ENCODE assay signal across 17 cellular contexts in the genomic region with DNA sequence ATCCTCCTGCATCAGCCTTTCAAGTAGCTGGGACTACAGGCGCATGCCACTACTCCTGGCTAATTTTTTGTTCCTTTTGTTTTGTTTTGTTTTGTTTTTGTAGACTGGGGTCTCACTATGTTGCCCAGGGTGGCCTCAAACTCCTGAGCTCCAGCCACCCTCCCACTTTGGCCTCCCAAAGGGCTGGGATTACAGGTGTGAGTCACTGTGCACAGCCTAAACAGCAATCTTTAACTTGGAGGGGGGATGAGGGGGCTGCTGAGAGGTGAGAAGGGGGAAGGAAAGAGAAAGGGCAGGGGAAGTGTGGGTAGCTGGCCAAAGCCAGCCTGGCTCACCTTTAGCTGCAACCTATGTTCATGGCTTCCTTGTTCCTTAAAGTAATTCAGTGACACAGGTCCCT.
DNase-seq lines count a peak whose midpoint lies in the region; ATAC-seq lines count a peak whose summit lies in the region.
"Had no signal": no experiment of that assay in that cellular context is flagged by ENCODE, and none has a peak within 500 bp of the region (broad histone marks: within the 10 kb centered on the region; RNA-seq: fewer than 3 reads in every experiment).

No MANE protein-coding gene starts in this region.

- H3K4me1 Mint-ChIP-seq in activated T-cell treated with anti-CD3 and anti-CD28 coated beads, Interleukin-2, amount 50 U/mL, for 72 hours (ENCODE audit: low read depth): peaks cover 13% of the 10 kb centered on the region
- H3K4me1 Mint-ChIP-seq in T-helper 17 cell: peaks cover 4% of the 10 kb centered on the region
- peaks cover 16 to 20% of the 10 kb centered on the region in 2 donors for H3K4me1 Mint-ChIP-seq in immature natural killer cell
- peaks cover 19% of the 10 kb centered on the region for H3K4me1 Mint-ChIP-seq in stimulated activated effector memory CD8-positive, alpha-beta T cell treated with anti-CD3 and anti-CD28 coated beads, Interleukin-12 subunit alpha, Interleukin-12 subunit beta, amount 100 ng/mL, for 72 hours
- H3K4me1 Mint-ChIP-seq in stimulated activated naive CD8-positive, alpha-beta T cell treated with anti-CD3 and anti-CD28 coated beads, Interleukin-15, amount 100 ng/mL, for 72 hours: peaks cover 19% of the 10 kb centered on the region
- no peaks in the 10 kb centered on the region for H3K4me1 Mint-ChIP-seq in activated T-helper 2 cell treated with anti-CD3 and anti-CD28 coated beads, Interferon-gamma antibody, Interleukin-2, Interleukin-4, amounts not matched to agents 10 μg/mL and 5 μg/mL and 100 μg/mL, durations not matched to agents 14 hours and 24 hours and 36 hours (ENCODE audit: low read depth)

- no peaks in the 10 kb centered on the region for H3K27me3 Mint-ChIP-seq in activated T-cell treated with anti-CD3 and anti-CD28 coated beads, Interleukin-2, amount 50 U/mL, for 72 hours (ENCODE audit: low read depth)
- no peaks in the 10 kb centered on the region for H3K27me3 Mint-ChIP-seq in T-helper 17 cell
- H3K27me3 Mint-ChIP-seq in immature natural killer cell (ENCODE audit: low read depth in 3 of 3): peaks cover 2 to 7% (median 5%) of the 10 kb centered on the region in 3 donors
- H3K27me3 Mint-ChIP-seq in stimulated activated naive CD8-positive, alpha-beta T cell treated with anti-CD3 and anti-CD28 coated beads, Interleukin-15, amount 100 ng/mL, for 72 hours: no peaks in the 10 kb centered on the region
- H3K27me3 Mint-ChIP-seq in activated T-helper 2 cell treated with anti-CD3 and anti-CD28 coated beads, Interferon-gamma antibody, Interleukin-2, Interleukin-4, amounts not matched to agents 10 μg/mL and 5 μg/mL and 100 μg/mL, durations not matched to agents 14 hours and 24 hours and 36 hours (ENCODE audit: low read depth): no peaks in the 10 kb centered on the region

- intact Hi-C loops in activated T-helper 2 cell treated with anti-CD3 and anti-CD28 coated beads, Interferon-gamma antibody, Interleukin-2, Interleukin-4, amounts not matched to agents 10 μg/mL and 5 μg/mL and 100 μg/mL, durations not matched to agents 14 hours and 24 hours and 36 hours (cut with micrococcal nuclease): no loop called here

- no peak for ATAC-seq in activated T-cell treated with anti-CD3 and anti-CD28 coated beads, Interleukin-2, amount 50 U/mL, for 72 hours (replicated peaks in 1 of 2)
- no peak for ATAC-seq in T-helper 17 cell
- no peak for ATAC-seq in stimulated activated effector memory CD8-positive, alpha-beta T cell treated with anti-CD3 and anti-CD28 coated beads, Interleukin-12 subunit alpha, Interleukin-12 subunit beta, amount 100 ng/mL, for 72 hours
- ATAC-seq in stimulated activated naive CD8-positive, alpha-beta T cell treated with anti-CD3 and anti-CD28 coated beads, Interleukin-15, amount 100 ng/mL, for 72 hours: no peak
- ATAC-seq: GM12878 had no signal

- H3K36me3 Mint-ChIP-seq in activated T-cell treated with anti-CD3 and anti-CD28 coated beads, Interleukin-2, amount 50 U/mL, for 72 hours (ENCODE audit: insufficient read depth in 2 of 2): peaks cover 0 to 1% of the 10 kb centered on the region in 2 donors
- H3K36me3 Mint-ChIP-seq in T-helper 17 cell (ENCODE audit: low read depth): no peaks in the 10 kb centered on the region
- peaks cover 0 to 11% (median 0%) of the 10 kb centered on the region in 3 donors for H3K36me3 Mint-ChIP-seq in immature natural killer cell
- H3K36me3 Mint-ChIP-seq in stimulated activated effector memory CD8-positive, alpha-beta T cell treated with anti-CD3 and anti-CD28 coated beads, Interleukin-12 subunit alpha, Interleukin-12 subunit beta, amount 100 ng/mL, for 72 hours: peaks cover 64% of the 10 kb centered on the region
- H3K36me3 Mint-ChIP-seq in activated T-helper 2 cell treated with anti-CD3 and anti-CD28 coated beads, Interferon-gamma antibody, Interleukin-2, Interleukin-4, amounts not matched to agents 10 μg/mL and 5 μg/mL and 100 μg/mL, durations not matched to agents 14 hours and 24 hours and 36 hours (ENCODE audit: low read depth): peaks cover 6% of the 10 kb centered on the region

- H3K27ac Mint-ChIP-seq in activated T-cell treated with anti-CD3 and anti-CD28 coated beads, Interleukin-2, amount 50 U/mL, for 72 hours: peak overlapping the region; percentile 14
- peak overlapping the region; percentile 68 for H3K27ac Mint-ChIP-seq in T-helper 17 cell
- peak overlapping the region in 4 of 6 donors; percentile 46 to 77 (median 52) for H3K27ac Mint-ChIP-seq in immature natural killer cell
- peak overlapping the region; percentile 72 for H3K27ac Mint-ChIP-seq in stimulated activated effector memory CD8-positive, alpha-beta T cell treated with anti-CD3 and anti-CD28 coated beads, Interleukin-12 subunit alpha, Interleukin-12 subunit beta, amount 100 ng/mL, for 72 hours
- H3K27ac Mint-ChIP-seq in stimulated activated naive CD8-positive, alpha-beta T cell treated with anti-CD3 and anti-CD28 coated beads, Interleukin-15, amount 100 ng/mL, for 72 hours: peak overlapping the region in 1 of 2 donors; percentile 7
- H3K27ac Mint-ChIP-seq in activated T-helper 2 cell treated with anti-CD3 and anti-CD28 coated beads, Interferon-gamma antibody, Interleukin-2, Interleukin-4, amounts not matched to agents 10 μg/mL and 5 μg/mL and 100 μg/mL, durations not matched to agents 14 hours and 24 hours and 36 hours: no peak overlapping the region

- no peak for DNase-seq in activated T-cell treated with anti-CD3 and anti-CD28 coated beads, Interleukin-2, amount 50 U/mL, for 72 hours
- DNase-seq in activated T-cell treated with anti-CD3 and anti-CD28 coated beads, Interleukin-2, amount 50 U/mL, for 48 hours: no peak
- DNase-seq in T-helper 17 cell (no peak), immature natural killer cell (no peak), kidney glomerular epithelial cell (lab: John Stamatoyannopoulos, UW) (no peak)
- DNase-seq in stimulated activated effector memory CD8-positive, alpha-beta T cell treated with anti-CD3 and anti-CD28 coated beads, Interleukin-12 subunit alpha, Interleukin-12 subunit beta, amount 100 ng/mL, for 72 hours (ENCODE audit: low spot score in 2 of 2): no peak
- DNase-seq in stimulated activated naive CD8-positive, alpha-beta T cell treated with anti-CD3 and anti-CD28 coated beads, Interleukin-15, amount 100 ng/mL, for 72 hours: no peak
- no peak for DNase-seq in activated T-helper 2 cell treated with anti-CD3 and anti-CD28 coated beads, Interferon-gamma antibody, Interleukin-2, Interleukin-4, amounts not matched to agents 10 μg/mL and 5 μg/mL and 100 μg/mL, durations not matched to agents 14 hours and 24 hours and 36 hours (ENCODE audit: low spot score)
- DNase-seq: DMS53; H9; NCI-H1436 treated with DMSO at 0.1 percent for 48 hours; NCI-H226; NCI-H526 treated with DMSO at 0.1 percent for 48 hours; NK-92 treated with Interleukin-12 subunit alpha and Interleukin-12 subunit beta, amount 100 ng/mL, for 24 hours; OCI-M1 had no signal

- H3K9me3 Mint-ChIP-seq in activated T-cell treated with anti-CD3 and anti-CD28 coated beads, Interleukin-2, amount 50 U/mL, for 72 hours: no peaks in the 10 kb centered on the region
- H3K9me3 Mint-ChIP-seq in immature natural killer cell: no peaks in the 10 kb centered on the region
- H3K9me3 Mint-ChIP-seq in stimulated activated effector memory CD8-positive, alpha-beta T cell treated with anti-CD3 and anti-CD28 coated beads, Interleukin-12 subunit alpha, Interleukin-12 subunit beta, amount 100 ng/mL, for 72 hours: no peaks in the 10 kb centered on the region
- H3K9me3 Mint-ChIP-seq in stimulated activated naive CD8-positive, alpha-beta T cell treated with anti-CD3 and anti-CD28 coated beads, Interleukin-15, amount 100 ng/mL, for 72 hours: no peaks in the 10 kb centered on the region
- H3K9me3 Mint-ChIP-seq in activated T-helper 2 cell treated with anti-CD3 and anti-CD28 coated beads, Interferon-gamma antibody, Interleukin-2, Interleukin-4, amounts not matched to agents 10 μg/mL and 5 μg/mL and 100 μg/mL, durations not matched to agents 14 hours and 24 hours and 36 hours: no peaks in the 10 kb centered on the region
- H3K9me3 Mint-ChIP-seq: H9 had no signal

- no peaks in the 10 kb centered on the region for H3K9me3 ChIP-seq in T-helper 17 cell (ENCODE audit: control insufficient read depth, low read length, poor library complexity, severe bottlenecking)
- H3K9me3 ChIP-seq: BLaER1 treated with 17β-estradiol and CSF1 and Interleukin-3, amounts not matched to agents 10 nM and 100 nM had no signal

- no peak overlapping the region for H3K4me3 Mint-ChIP-seq in activated T-cell treated with anti-CD3 and anti-CD28 coated beads, Interleukin-2, amount 50 U/mL, for 72 hours
- H3K4me3 Mint-ChIP-seq in T-helper 17 cell: no peak overlapping the region
- peak overlapping the region in 1 of 5 donors; percentile 29 for H3K4me3 Mint-ChIP-seq in immature natural killer cell
- H3K4me3 Mint-ChIP-seq in stimulated activated effector memory CD8-positive, alpha-beta T cell treated with anti-CD3 and anti-CD28 coated beads, Interleukin-12 subunit alpha, Interleukin-12 subunit beta, amount 100 ng/mL, for 72 hours: no peak overlapping the region
- no peak overlapping the region for H3K4me3 Mint-ChIP-seq in stimulated activated naive CD8-positive, alpha-beta T cell treated with anti-CD3 and anti-CD28 coated beads, Interleukin-15, amount 100 ng/mL, for 72 hours
- no peak overlapping the region for H3K4me3 Mint-ChIP-seq in activated T-helper 2 cell treated with anti-CD3 and anti-CD28 coated beads, Interferon-gamma antibody, Interleukin-2, Interleukin-4, amounts not matched to agents 10 μg/mL and 5 μg/mL and 100 μg/mL, durations not matched to agents 14 hours and 24 hours and 36 hours (ENCODE audit: low read depth)
- H3K4me3 Mint-ChIP-seq: H9 had no signal
